1 cellular context compared by ENCODE assay signal in the genomic region with DNA sequence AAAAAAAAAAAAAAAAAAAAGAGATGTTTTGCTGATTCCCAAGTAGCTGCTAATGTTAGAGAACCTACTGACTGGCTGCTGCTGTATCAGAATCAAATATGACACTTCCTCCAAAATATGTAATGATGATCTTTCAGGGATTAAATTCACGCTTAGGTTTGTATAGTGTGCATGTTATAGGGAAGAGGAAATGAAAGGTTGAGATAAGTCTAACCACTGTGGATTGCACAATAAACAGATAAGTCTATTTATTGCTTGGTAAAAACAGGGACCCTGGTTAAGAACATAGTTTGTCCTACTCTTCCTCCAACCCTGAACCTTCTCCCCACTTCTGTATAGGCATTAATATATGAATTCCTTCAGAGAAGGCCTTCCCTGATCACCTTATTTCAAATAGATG.
A peak's percentile ranks its signal among the peaks of the same experiment; 100 is the strongest.
TF ChIP-seq lines count a peak whose summit lies in the region.

No MANE protein-coding gene starts in this region.

TF ChIP-seq in K562, 482 proteins besides CTCF, POLR2A, EP300 and RAD21 (continued from another document):
- TF ChIP-seq, protein P1, sequence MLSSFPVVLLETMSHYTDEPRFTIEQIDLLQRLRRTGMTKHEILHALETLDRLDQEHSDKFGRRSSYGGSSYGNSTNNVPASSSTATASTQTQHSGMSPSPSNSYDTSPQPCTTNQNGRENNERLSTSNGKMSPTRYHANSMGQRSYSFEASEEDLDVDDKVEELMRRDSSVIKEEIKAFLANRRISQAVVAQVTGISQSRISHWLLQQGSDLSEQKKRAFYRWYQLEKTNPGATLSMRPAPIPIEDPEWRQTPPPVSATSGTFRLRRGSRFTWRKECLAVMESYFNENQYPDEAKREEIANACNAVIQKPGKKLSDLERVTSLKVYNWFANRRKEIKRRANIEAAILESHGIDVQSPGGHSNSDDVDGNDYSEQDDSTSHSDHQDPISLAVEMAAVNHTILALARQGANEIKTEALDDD (IDR thresholded peaks at IDR 0.05), result peak; percentile 41; the same call in 1 of the 2 replicates
- TF ChIP-seq DPF2 (IDR thresholded peaks at IDR 0.05) (peak; percentile 44; the same call in 1 of the 2 replicates), ETV6 (IDR thresholded peaks at IDR 0.05; ENCODE audit: borderline replicate concordance in 1 of 2, low read depth in 2 of 2, low read length in 1 of 2) (0 out of 4 replicates have a peak, but pooled peaks of 1 of the 2 experiments have one; percentile 24), ETV6 (CRISPR knock-in tag; IDR thresholded peaks at IDR 0.05; ENCODE audit: borderline replicate concordance) (no peak), CEBPB (tag; IDR thresholded peaks at IDR 0.05) (peak; percentile 99), SPI1 (IDR thresholded peaks at IDR 0.05; ENCODE audit: borderline replicate concordance, low read depth, low read length) (peak; percentile 27; the same call in 1 of the 2 replicates), SMARCA4 (IDR thresholded peaks at IDR 0.05) (peak; percentile 46; the same call in 1 of the 2 replicates), CEBPG (CRISPR knock-in tag; IDR thresholded peaks at IDR 0.05) (peak; percentile 81), CEBPG (tag; conservative IDR thresholded peaks at IDR 0.05 in 1 of 2, IDR thresholded peaks at IDR 0.05 in 1 of 2) (peak; percentile 93 to 95), KLF16 (IDR thresholded peaks at IDR 0.05) (no peak), SMARCE1 (IDR thresholded peaks at IDR 0.05) (peak; percentile 68; the same call in 1 of the 2 replicates)
- TF ChIP-seq, protein P2, sequence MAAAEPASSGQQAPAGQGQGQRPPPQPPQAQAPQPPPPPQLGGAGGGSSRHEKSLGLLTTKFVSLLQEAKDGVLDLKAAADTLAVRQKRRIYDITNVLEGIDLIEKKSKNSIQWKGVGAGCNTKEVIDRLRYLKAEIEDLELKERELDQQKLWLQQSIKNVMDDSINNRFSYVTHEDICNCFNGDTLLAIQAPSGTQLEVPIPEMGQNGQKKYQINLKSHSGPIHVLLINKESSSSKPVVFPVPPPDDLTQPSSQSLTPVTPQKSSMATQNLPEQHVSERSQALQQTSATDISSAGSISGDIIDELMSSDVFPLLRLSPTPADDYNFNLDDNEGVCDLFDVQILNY (CRISPR knock-in tag; IDR thresholded peaks at IDR 0.05), result no peak
- TF ChIP-seq, protein P3, sequence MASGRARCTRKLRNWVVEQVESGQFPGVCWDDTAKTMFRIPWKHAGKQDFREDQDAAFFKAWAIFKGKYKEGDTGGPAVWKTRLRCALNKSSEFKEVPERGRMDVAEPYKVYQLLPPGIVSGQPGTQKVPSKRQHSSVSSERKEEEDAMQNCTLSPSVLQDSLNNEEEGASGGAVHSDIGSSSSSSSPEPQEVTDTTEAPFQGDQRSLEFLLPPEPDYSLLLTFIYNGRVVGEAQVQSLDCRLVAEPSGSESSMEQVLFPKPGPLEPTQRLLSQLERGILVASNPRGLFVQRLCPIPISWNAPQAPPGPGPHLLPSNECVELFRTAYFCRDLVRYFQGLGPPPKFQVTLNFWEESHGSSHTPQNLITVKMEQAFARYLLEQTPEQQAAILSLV (tag; IDR thresholded peaks at IDR 0.05), result peak; percentile 67
